ENCODE assay signal across 20 cellular contexts in the genomic region with DNA sequence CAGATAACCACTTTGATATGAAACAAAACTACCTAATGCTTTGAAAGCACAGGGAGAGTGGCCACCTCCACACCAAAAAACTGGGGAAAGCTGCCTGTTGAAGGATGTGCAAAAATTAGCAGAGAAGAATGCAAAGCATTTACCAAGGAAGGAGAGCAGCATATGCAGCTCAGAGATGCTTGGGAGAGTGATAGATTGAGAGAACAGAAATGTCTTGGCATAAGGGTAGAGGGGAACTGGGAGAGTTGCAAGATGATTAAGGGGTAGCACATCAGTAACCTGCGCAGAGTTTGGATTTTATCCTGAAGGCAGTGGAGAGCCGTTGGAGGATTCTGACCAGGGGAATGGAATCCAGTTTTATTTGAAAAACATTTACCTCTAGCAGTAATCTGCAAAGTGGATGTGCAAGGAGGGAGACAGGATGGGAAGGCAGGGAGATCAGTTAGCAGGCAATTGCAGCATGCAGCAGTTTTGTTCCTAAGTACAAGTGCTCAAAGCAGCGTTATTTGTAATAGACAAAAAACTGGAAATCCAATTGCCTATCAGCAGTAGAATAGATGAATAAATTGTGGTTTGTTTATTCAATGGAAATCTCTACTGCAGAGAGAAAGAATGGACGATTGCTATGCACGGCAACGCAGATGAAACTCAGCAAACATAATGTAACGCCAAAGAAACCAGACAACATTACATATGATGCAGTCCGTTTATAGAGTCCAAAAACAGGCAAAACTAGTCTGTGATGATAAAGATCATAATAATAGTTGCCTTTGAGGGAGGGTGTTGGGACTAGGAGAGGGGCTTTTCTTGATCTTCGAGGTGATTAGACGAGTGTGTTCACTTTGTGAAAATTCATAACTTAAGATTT.
A peak's percentile ranks its signal among the peaks of the same experiment; 100 is the strongest.
DNase-seq lines count a peak whose midpoint lies in the region; TF ChIP-seq lines count a peak whose summit lies in the region.
"Had no signal": no experiment of that assay in that cellular context is flagged by ENCODE, and none has a peak within 500 bp of the region (broad histone marks: within the 10 kb centered on the region; RNA-seq: fewer than 3 reads in every experiment).

No MANE protein-coding gene starts in this region.

- H3K4me1 ChIP-seq in adipocyte (ENCODE audit: control insufficient read depth, insufficient read depth, low read length), result peaks cover 72% of the 10 kb centered on the region
- H3K4me1 ChIP-seq: HAP-1 had no signal

- no peaks in the 10 kb centered on the region for H3K27me3 ChIP-seq in adipocyte (replicated peaks; ENCODE audit: control insufficient read depth, insufficient read depth, low read length)
- H3K27me3 ChIP-seq: gastrocnemius medialis had no signal

- H3K9me3 ChIP-seq in adipocyte (ENCODE audit: control insufficient read depth, low read length), result no peaks in the 10 kb centered on the region
- H3K9me3 ChIP-seq: gastrocnemius medialis, HAP-1 had no signal

- H3K27ac ChIP-seq in substantia nigra (ENCODE audit: low read depth, low read length, poor library complexity, severe bottlenecking) (peak overlapping the region; percentile 81), RWPE1 (no peak overlapping the region)
- H3K27ac ChIP-seq: gastrocnemius medialis, skin epidermis had no signal

- peak overlapping the region; percentile 41 for H3K4me3 ChIP-seq in adipocyte (ENCODE audit: low read length)
- H3K4me3 ChIP-seq: gastrocnemius medialis, HAP-1, skin epidermis had no signal

- no peaks in the 10 kb centered on the region for H3K36me3 ChIP-seq in adipocyte (ENCODE audit: control insufficient read depth, insufficient read depth, low read length, severe bottlenecking)
- H3K36me3 ChIP-seq: gastrocnemius medialis, HAP-1 had no signal

- peak overlapping the region; percentile 19 for H3K9ac ChIP-seq in adipocyte (ENCODE audit: low read length)

- POLR2A ChIA-PET in RWPE1 (lab: Yijun Ruan, JAX; ENCODE audit: low non-redundant PET), result no interaction called here

- DNase-seq in HT-29 (ENCODE audit: low spot score) (peak; percentile 23), adipocyte (ENCODE audit: low read depth) (no peak), inferior parietal cortex (ENCODE audit: extremely low spot score) (peak; percentile 49), substantia nigra (lab: John Stamatoyannopoulos, UW) (peak in 1 of 49 donors; percentile 54), SHP77 treated with DMSO at 0.1 percent for 48 hours (lab: John Stamatoyannopoulos, UW) (no peak), RWPE1 (ENCODE audit: low spot score) (no peak), NAMALWA (ENCODE audit: low spot score) (no peak), SK-N-DZ (ENCODE audit: low spot score) (no peak)
- DNase-seq: activated CD4-positive, alpha-beta T cell treated with anti-CD3 and anti-CD28 coated beads, Interleukin-2, amount 50 U/mL, for 48 hours; activated gamma-delta T cell; amniotic stem cell; central memory CD4-positive, alpha-beta T cell; DND-41; gastrocnemius medialis; NCI-H1105 treated with DMSO at 0.1 percent for 48 hours; NCI-H524; nephron progenitor cell; stimulated activated CD4-positive, alpha-beta T cell treated with anti-CD3 and anti-CD28 coated beads, Interleukin-2, amount 100 ng/mL, for 48 hours had no signal

- CTCF ChIA-PET in RWPE1 (lab: Yijun Ruan, JAX), result no interaction called here

- no peak for TF ChIP-seq CTCF in RWPE1 (conservative IDR thresholded peaks at IDR 0.05; ENCODE audit: low read depth)

Comparison
In these comparisons a context has a peak if more than half of its experiments do, and no peak if none do; other contexts are left out.
1. DNase-seq: peak in HT-29 (single experiment) and inferior parietal cortex (single experiment); none in adipocyte (single experiment), SHP77 treated with DMSO at 0.1 percent for 48 hours (single experiment), RWPE1 (single experiment), NAMALWA (single experiment) and SK-N-DZ (single experiment).